Comparison of ENCODE assay signal across 1 cellular context in the genomic region with DNA sequence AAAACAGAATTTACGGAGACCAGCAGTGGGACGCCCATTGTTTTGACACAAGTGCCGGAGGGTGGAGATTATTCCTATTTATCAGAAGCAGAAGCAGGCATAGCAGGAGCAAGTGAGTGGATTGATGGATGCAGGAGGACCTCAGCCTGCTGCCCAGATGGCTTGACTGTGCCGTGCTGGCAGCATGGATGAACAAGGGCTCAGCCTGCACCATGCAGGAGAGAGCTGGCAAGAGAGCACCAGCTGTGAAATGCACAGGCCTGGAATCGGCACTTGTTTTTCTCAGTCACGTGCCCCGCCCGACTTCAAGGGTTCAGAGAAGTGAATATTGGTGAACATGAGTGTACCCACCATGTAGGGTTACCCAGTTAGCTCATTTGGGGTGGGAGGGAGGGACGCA.
TF ChIP-seq lines count a peak whose summit lies in the region.

No MANE protein-coding gene starts in this region.

TF ChIP-seq in IMR-90, 13 proteins besides CTCF, POLR2A, EP300 and RAD21:
- TF ChIP-seq MAZ (IDR thresholded peaks at IDR 0.05; ENCODE audit: borderline replicate concordance, low read depth, low read length), result no peak
- no peak for TF ChIP-seq CEBPB (IDR thresholded peaks at IDR 0.05; ENCODE audit: low read depth, low read length)
- TF ChIP-seq, protein P1, sequence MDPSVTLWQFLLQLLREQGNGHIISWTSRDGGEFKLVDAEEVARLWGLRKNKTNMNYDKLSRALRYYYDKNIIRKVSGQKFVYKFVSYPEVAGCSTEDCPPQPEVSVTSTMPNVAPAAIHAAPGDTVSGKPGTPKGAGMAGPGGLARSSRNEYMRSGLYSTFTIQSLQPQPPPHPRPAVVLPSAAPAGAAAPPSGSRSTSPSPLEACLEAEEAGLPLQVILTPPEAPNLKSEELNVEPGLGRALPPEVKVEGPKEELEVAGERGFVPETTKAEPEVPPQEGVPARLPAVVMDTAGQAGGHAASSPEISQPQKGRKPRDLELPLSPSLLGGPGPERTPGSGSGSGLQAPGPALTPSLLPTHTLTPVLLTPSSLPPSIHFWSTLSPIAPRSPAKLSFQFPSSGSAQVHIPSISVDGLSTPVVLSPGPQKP (IDR thresholded peaks at IDR 0.05; ENCODE audit: borderline replicate concordance, low read depth, low read length), result no peak
- no peak for TF ChIP-seq CHD1 (IDR thresholded peaks at IDR 0.05; ENCODE audit: low read depth, low read length)
- TF ChIP-seq FOS (IDR thresholded peaks at IDR 0.05; ENCODE audit: low read depth, low read length), result no peak
- TF ChIP-seq, protein P2, sequence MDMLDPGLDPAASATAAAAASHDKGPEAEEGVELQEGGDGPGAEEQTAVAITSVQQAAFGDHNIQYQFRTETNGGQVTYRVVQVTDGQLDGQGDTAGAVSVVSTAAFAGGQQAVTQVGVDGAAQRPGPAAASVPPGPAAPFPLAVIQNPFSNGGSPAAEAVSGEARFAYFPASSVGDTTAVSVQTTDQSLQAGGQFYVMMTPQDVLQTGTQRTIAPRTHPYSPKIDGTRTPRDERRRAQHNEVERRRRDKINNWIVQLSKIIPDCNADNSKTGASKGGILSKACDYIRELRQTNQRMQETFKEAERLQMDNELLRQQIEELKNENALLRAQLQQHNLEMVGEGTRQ (IDR thresholded peaks at IDR 0.05; ENCODE audit: low read depth, low read length), result no peak
- TF ChIP-seq RCOR1 (IDR thresholded peaks at IDR 0.05; ENCODE audit: insufficient replicate concordance, low read length), result no peak
- TF ChIP-seq NFE2L2 (IDR thresholded peaks at IDR 0.05; ENCODE audit: low read depth, low read length), result no peak
- TF ChIP-seq SMC3 (IDR thresholded peaks at IDR 0.05; ENCODE audit: low read depth, low read length), result no peak
- no peak for TF ChIP-seq RFX5 (IDR thresholded peaks at IDR 0.05; ENCODE audit: low read depth, low read length)
- no peak for TF ChIP-seq BHLHE40 (IDR thresholded peaks at IDR 0.05; ENCODE audit: low read depth, low read length)
- no peak for TF ChIP-seq MAFK (IDR thresholded peaks at IDR 0.05; ENCODE audit: low read depth, low read length)
- no peak for TF ChIP-seq MXI1 (IDR thresholded peaks at IDR 0.05; ENCODE audit: borderline replicate concordance, low read depth, low read length)
TF ChIP-seq in IMR-90: peak in this region for 0.
